ENCODE assay signal across 21 cellular contexts in genomic region chrX:40422021-40422420, GRCh38.
DNase-seq lines count a peak whose midpoint lies in the region; ATAC-seq, FAIRE-seq and TF ChIP-seq lines count a peak whose summit lies in the region.
"Had no signal": no experiment of that assay in that cellular context is flagged by ENCODE, and none has a peak within 500 bp of the region (broad histone marks: within the 10 kb centered on the region; RNA-seq: fewer than 3 reads in every experiment).

No MANE protein-coding gene starts in this region.

- H3K9me3 ChIP-seq in HEK293 (ENCODE audit: control insufficient read depth, insufficient read depth, low read depth, low read length) (no peaks in the 10 kb centered on the region; the same call in 1 of the 2 replicates), astrocyte (ENCODE audit: insufficient read depth, low read depth, low read length) (no peaks in the 10 kb centered on the region), esophagus squamous epithelium (no peaks in the 10 kb centered on the region), body of pancreas (no peaks in the 10 kb centered on the region)
- H3K9me3 ChIP-seq: Caco-2, HAP-1 had no signal

- DNase-seq in astrocyte (ENCODE audit: low read depth) (no peak), esophagus squamous epithelium (lab: John Stamatoyannopoulos, UW) (no peak), NCI-H524 treated with DMSO at 0.1 percent for 48 hours (lab: John Stamatoyannopoulos, UW) (no peak), body of pancreas (no peak)
- DNase-seq: Caco-2; CD4-positive, CD25-positive, alpha-beta regulatory T cell; CD8-positive, alpha-beta T cell; DMS 273 treated with DMSO at 0.1 percent for 48 hours; DMS79; EL; GDM1; GOT3 had no signal

- H3K27ac ChIP-seq in HEK293 (ENCODE audit: extremely low read depth, low read depth, low read length) = no peak overlapping the region
- no peak overlapping the region for H3K27ac ChIP-seq in astrocyte (ENCODE audit: low read depth, low read length)
- peak overlapping the region in 3 of 4 donors; percentile 77 to 84 (median 78) for H3K27ac ChIP-seq in esophagus squamous epithelium
- H3K27ac ChIP-seq in body of pancreas = no peak overlapping the region
- H3K27ac ChIP-seq: BLaER1, C4-2B had no signal

- POLR2A ChIA-PET in HEK293 (lab: Yijun Ruan, JAX) = interaction anchor here (0.5 kb wide), 1 partner anchor 119 kb away, joined by 4 read pairs; no protein-coding TSS in a partner anchor

- WGBS in esophagus squamous epithelium, 2 donors = 86 to 89% methylated on average over 2 of the region's 2 CpGs
- 65 to 96% methylated on average over 2 of the region's 2 CpGs for WGBS in body of pancreas, 2 donors

- ATAC-seq in HG03196 (IDR thresholded peaks at IDR 0.05; ENCODE audit: unreplicated experiment) (no peak), body of pancreas (no peak)
- ATAC-seq: CD8-positive, alpha-beta T cell had no signal

- H3K36me3 Mint-ChIP-seq in astrocyte (ENCODE audit: low read depth, unreplicated experiment) (no peaks in the 10 kb centered on the region), brain (no peaks in the 10 kb centered on the region)
- H3K36me3 Mint-ChIP-seq: CD4-positive, CD25-positive, alpha-beta regulatory T cell; CD8-positive, alpha-beta T cell had no signal

- intact Hi-C loops in esophagus squamous epithelium (cut with DNase I) = no loop called here
- intact Hi-C loops in body of pancreas (cut with DNase I) = no loop called here

- H3K4me2 ChIP-seq in astrocyte (ENCODE audit: low read length) = no peak overlapping the region
- H3K4me2 ChIP-seq: BLaER1 had no signal

- no peaks in the 10 kb centered on the region for H3K79me2 ChIP-seq in astrocyte (ENCODE audit: insufficient read depth, low read length)

- peak; percentile 78 for FAIRE-seq in astrocyte (lab: Jason Lieb, UNC)
- FAIRE-seq: D721Med, H54 had no signal

- H3K4me3 ChIP-seq in HEK293 (ENCODE audit: low read depth, low read length) (no peak overlapping the region), astrocyte (ENCODE audit: insufficient read depth, low read depth, low read length) (no peak overlapping the region), esophagus squamous epithelium (no peak overlapping the region), body of pancreas (no peak overlapping the region)
- H3K4me3 ChIP-seq: BLaER1, HAP-1 had no signal

- no peaks in the 10 kb centered on the region for H3K27me3 ChIP-seq in astrocyte (ENCODE audit: insufficient read depth, low read length)
- H3K27me3 ChIP-seq in esophagus squamous epithelium = no peaks in the 10 kb centered on the region
- no peaks in the 10 kb centered on the region for H3K27me3 ChIP-seq in body of pancreas
- H3K27me3 ChIP-seq: BLaER1 had no signal

- no peaks in the 10 kb centered on the region for H3K4me1 ChIP-seq in HEK293 (ENCODE audit: control insufficient read depth, insufficient read depth, low read length)
- no peaks in the 10 kb centered on the region for H3K4me1 ChIP-seq in astrocyte (ENCODE audit: insufficient read depth, low read length)
- H3K4me1 ChIP-seq in esophagus squamous epithelium = peaks cover 0 to 57% (median 8%) of the 10 kb centered on the region in 3 donors
- no peaks in the 10 kb centered on the region for H3K4me1 ChIP-seq in body of pancreas
- H3K4me1 ChIP-seq: Caco-2, HAP-1 had no signal

- TF ChIP-seq POLR2A in esophagus squamous epithelium (IDR thresholded peaks at IDR 0.05) (no peak), body of pancreas (IDR thresholded peaks at IDR 0.05) (no peak)

- H3K9ac ChIP-seq in astrocyte (ENCODE audit: low read length) = no peak overlapping the region
- H3K9ac ChIP-seq: BLaER1 had no signal

- CTCF ChIA-PET in HEK293 (lab: Yijun Ruan, JAX) = interaction anchor here (0.6 kb wide), 1 partner anchor 151 kb away, joined by 3 read pairs; no protein-coding TSS in a partner anchor

- H3K27ac Mint-ChIP-seq in astrocyte (ENCODE audit: unreplicated experiment) (no peak overlapping the region), brain (peak overlapping the region in 4 of 5 experiments; percentile 37 to 87 (median 77))
- H3K27ac Mint-ChIP-seq: B cell; CD4-positive, CD25-positive, alpha-beta regulatory T cell; CD8-positive, alpha-beta T cell had no signal

- no peaks in the 10 kb centered on the region for H4K20me1 ChIP-seq in astrocyte (ENCODE audit: insufficient read depth, low read length)
- H4K20me1 ChIP-seq: BLaER1 had no signal

- TF ChIP-seq CTCF in HEK293 (tag by site-specific recombination; IDR thresholded peaks at IDR 0.05) (no peak), astrocyte (IDR thresholded peaks at IDR 0.05; ENCODE audit: insufficient read depth, low read depth, low read length) (no peak), brain (conservative IDR thresholded peaks at IDR 0.05) (no peak), esophagus squamous epithelium (IDR thresholded peaks at IDR 0.05) (no peak), body of pancreas (IDR thresholded peaks at IDR 0.05) (no peak)

- H3K4me3 Mint-ChIP-seq in astrocyte (ENCODE audit: unreplicated experiment) (no peak overlapping the region), brain (no peak overlapping the region)
- H3K4me3 Mint-ChIP-seq: B cell; CD4-positive, CD25-positive, alpha-beta regulatory T cell; CD8-positive, alpha-beta T cell had no signal

- H3K4me1 Mint-ChIP-seq in astrocyte (ENCODE audit: low read depth, unreplicated experiment) = peaks cover 4% of the 10 kb centered on the region
- peaks cover 49% of the 10 kb centered on the region for H3K4me1 Mint-ChIP-seq in brain
- H3K4me1 Mint-ChIP-seq: B cell had no signal

- H3K27me3 Mint-ChIP-seq in astrocyte (ENCODE audit: low read depth, unreplicated experiment) (peaks cover 2% of the 10 kb centered on the region), brain (no peaks in the 10 kb centered on the region)
- H3K27me3 Mint-ChIP-seq: B cell; CD4-positive, CD25-positive, alpha-beta regulatory T cell had no signal

- no peak overlapping the region for H2AFZ ChIP-seq in astrocyte (ENCODE audit: low read depth, low read length)

- peaks cover 8% of the 10 kb centered on the region for H3K9me3 Mint-ChIP-seq in astrocyte (ENCODE audit: unreplicated experiment)
- H3K9me3 Mint-ChIP-seq in brain = peaks cover 16 to 29% (median 27%) of the 10 kb centered on the region in 5 experiments
- H3K9me3 Mint-ChIP-seq: CD8-positive, alpha-beta T cell had no signal

- H3K36me3 ChIP-seq in HEK293 (ENCODE audit: control insufficient read depth in 2 of 2, insufficient read depth in 1 of 2, low read length in 2 of 2) = no peaks in the 10 kb centered on the region
- no peaks in the 10 kb centered on the region for H3K36me3 ChIP-seq in astrocyte (ENCODE audit: insufficient read depth, low read length)
- no peaks in the 10 kb centered on the region for H3K36me3 ChIP-seq in esophagus squamous epithelium
- no peaks in the 10 kb centered on the region for H3K36me3 ChIP-seq in body of pancreas (replicated peaks in 1 of 2; ENCODE audit: insufficient read depth in 1 of 2, low read depth in 2 of 2)
- H3K36me3 ChIP-seq: BLaER1, HAP-1 had no signal

TF ChIP-seq in HEK293, 187 proteins besides CTCF, POLR2A, EP300 and RAD21:
- TF ChIP-seq MEIS1 (CRISPR knock-in tag; IDR thresholded peaks at IDR 0.05; ENCODE audit: borderline replicate concordance) (no peak), TRIM28 (IDR thresholded peaks at IDR 0.05; ENCODE audit: borderline replicate concordance, low read length) (peak; percentile 75; the same call in 1 of the 2 replicates), SETDB1 (IDR thresholded peaks at IDR 0.05; ENCODE audit: insufficient read length, low read length) (peak; percentile 65)

Comparison
In these comparisons a context has a peak if more than half of its experiments do, and no peak if none do; other contexts are left out.
1. H3K27ac ChIP-seq: peak in esophagus squamous epithelium (3 of 4); none in HEK293 (single experiment), astrocyte (single experiment) and body of pancreas (0 of 4).